In genomic region chr4:52036875-52037274, GRCh38 we compare ENCODE assay signal across 7 cellular contexts. TPM values are rescaled to one million over a fixed set of nuclear protein-coding genes. Genes with fewer than 3 reads are reported as not detected.
A peak's percentile ranks its signal among the peaks of the same experiment; 100 is the strongest.
DNase-seq lines count a peak whose midpoint lies in the region; ATAC-seq and TF ChIP-seq lines count a peak whose summit lies in the region.

No MANE protein-coding gene starts in this region.

- DNase-seq in HCT116 (ENCODE audit: low read depth, low spot score): no peak
- DNase-seq in activated CD4-positive, alpha-beta memory T cell treated with anti-CD3 and anti-CD28 coated beads, Interleukin-2, amount 10 ng/mL, durations not matched to agents 7 days and 5 days: no peak
- no peak for DNase-seq in left ventricle myocardium inferior
- no peak for DNase-seq in activated CD8-positive, alpha-beta memory T cell treated with anti-CD3 and anti-CD28 coated beads for 24 hours
- DNase-seq in sciatic nerve (ENCODE audit: low spot score): no peak

- TF ChIP-seq CTCF in HCT116 (IDR thresholded peaks at IDR 0.05 in 2 of 3, conservative IDR thresholded peaks at IDR 0.05 in 1 of 3; ENCODE audit: borderline replicate concordance in 1 of 3, insufficient read depth in 1 of 3, low read depth in 2 of 3, low read length in 2 of 3): no peak
- no peak for TF ChIP-seq CTCF in left ventricle myocardium inferior (IDR thresholded peaks at IDR 0.05; ENCODE audit: borderline replicate concordance)

- no peak overlapping the region; a peak in 1 of 4 replicates for H3K4me3 ChIP-seq in HCT116 (replicated peaks in 1 of 2; ENCODE audit: low read depth in 1 of 2, low read length in 2 of 2)
- H3K4me3 ChIP-seq in left ventricle myocardium inferior: peak overlapping the region; percentile 90
- peak overlapping the region in 4 of 7 experiments; percentile 50 to 95 (median 64) for H3K4me3 ChIP-seq in skin epidermis

- TF ChIP-seq POLR2A in HCT116 (IDR thresholded peaks at IDR 0.05; ENCODE audit: borderline replicate concordance, extremely low read depth, insufficient read depth, insufficient read length): no peak

- intact Hi-C loops in HCT116 (cut with micrococcal nuclease) (no loop called here), left ventricle myocardium inferior (cut with micrococcal nuclease) (no loop called here), sciatic nerve (cut with DNase I) (no loop called here)

- peaks cover 18% of the 10 kb centered on the region for H3K27me3 Mint-ChIP-seq in activated CD4-positive, alpha-beta memory T cell treated with anti-CD3 and anti-CD28 coated beads, Interleukin-2, amount 10 ng/mL, durations not matched to agents 7 days and 5 days

- CTCF ChIA-PET in HCT116 (lab: Charles Lee): interaction anchor here (1.0 kb wide), 1 partner anchor 10 kb away, joined by 3 read pairs; no protein-coding TSS in a partner anchor
- CTCF ChIA-PET in activated CD4-positive, alpha-beta memory T cell treated with anti-CD3 and anti-CD28 coated beads, Interleukin-2, amount 10 ng/mL, durations not matched to agents 7 days and 5 days (lab: Charles Lee): interaction anchor here (1.4 to 3.1 kb wide), 5 partner anchors 9 to 204 kb away, joined by 3 to 13 read pairs (median 4); partner anchors contain the start of gene DCUN1D4

- no peak overlapping the region for H3K27ac ChIP-seq in HCT116 (ENCODE audit: low read depth, low read length)
- peak overlapping the region; percentile 93 for H3K27ac ChIP-seq in left ventricle myocardium inferior (replicated peaks)
- peak overlapping the region in 3 of 21 experiments; percentile 53 to 82 (median 78) for H3K27ac ChIP-seq in skin epidermis

- H3K27me3 ChIP-seq in HCT116 (ENCODE audit: insufficient read depth, low read length) (peaks cover 12% of the 10 kb centered on the region; the same call in 1 of the 2 replicates), left ventricle myocardium inferior (ENCODE audit: low read depth) (no peaks in the 10 kb centered on the region)

- no peak overlapping the region for H3K27ac Mint-ChIP-seq in activated CD4-positive, alpha-beta memory T cell treated with anti-CD3 and anti-CD28 coated beads, Interleukin-2, amount 10 ng/mL, durations not matched to agents 7 days and 5 days

- peaks cover 17% of the 10 kb centered on the region for H3K36me3 Mint-ChIP-seq in activated CD4-positive, alpha-beta memory T cell treated with anti-CD3 and anti-CD28 coated beads, Interleukin-2, amount 10 ng/mL, durations not matched to agents 7 days and 5 days (ENCODE audit: low read depth)

- RAD21 ChIA-PET in HCT116 (lab: Charles Lee; ENCODE audit: low non-redundant PET in 1 of 2, low total read pairs in 2 of 2, uncharacterized antibody in 2 of 2, unreplicated experiment in 2 of 2): no interaction called here

- ATAC-seq in HCT116 (no peak), GM21619 (IDR thresholded peaks at IDR 0.05; ENCODE audit: unreplicated experiment) (no peak), sciatic nerve (no peak)

- H3K36me3 ChIP-seq in HCT116 (ENCODE audit: control insufficient read depth in 1 of 2, insufficient read depth in 2 of 2, low read length in 2 of 2): peaks cover 0 to under 1% of the 10 kb centered on the region in 2 experiments; a peak in 1 of 4 replicates
- H3K36me3 ChIP-seq in left ventricle myocardium inferior: peaks cover under 1% of the 10 kb centered on the region

- H3K9ac ChIP-seq in HCT116 (ENCODE audit: low read length): no peak overlapping the region; the same call in 1 of the 2 replicates

- H3K9me2 ChIP-seq in HCT116 (ENCODE audit: insufficient read depth): no peaks in the 10 kb centered on the region

- H3K4me1 ChIP-seq in HCT116 (ENCODE audit: control insufficient read depth in 1 of 2, insufficient read depth in 2 of 2, low read length in 2 of 2) (peaks cover 6 to 12% of the 10 kb centered on the region in 2 experiments; a peak in 2 of 4 replicates), left ventricle myocardium inferior (peaks cover 47% of the 10 kb centered on the region)

- H3K4me3 Mint-ChIP-seq in activated CD4-positive, alpha-beta memory T cell treated with anti-CD3 and anti-CD28 coated beads, Interleukin-2, amount 10 ng/mL, durations not matched to agents 7 days and 5 days: peak overlapping the region; percentile 76

- BruUV-seq in HCT116 (replicated peaks; lab: Mats Ljungman, UMichigan): TSS peak; percentile 37

- H3K79me2 ChIP-seq in HCT116 (ENCODE audit: insufficient read depth, low read length): no peaks in the 10 kb centered on the region; the same call in 1 of the 2 replicates

- H2AFZ ChIP-seq in HCT116 (ENCODE audit: low read depth, low read length, poor library complexity, severe bottlenecking): no peak overlapping the region

- no peaks in the 10 kb centered on the region for H4K20me1 ChIP-seq in HCT116 (ENCODE audit: insufficient read depth)

- no peak for TF ChIP-seq RAD21 in HCT116 (IDR thresholded peaks at IDR 0.05; ENCODE audit: low read depth)

- H3K4me1 Mint-ChIP-seq in activated CD4-positive, alpha-beta memory T cell treated with anti-CD3 and anti-CD28 coated beads, Interleukin-2, amount 10 ng/mL, durations not matched to agents 7 days and 5 days: peaks cover 30% of the 10 kb centered on the region

- POLR2A ChIA-PET in HCT116 (lab: Charles Lee): no interaction called here
- POLR2A ChIA-PET in activated CD4-positive, alpha-beta memory T cell treated with anti-CD3 and anti-CD28 coated beads, Interleukin-2, amount 10 ng/mL, durations not matched to agents 7 days and 5 days (lab: Charles Lee): interaction anchor here (2.4 kb wide), 1 partner anchor 194 kb away, joined by 16 read pairs; the partner anchor contains the start of gene DCUN1D4

- H3K9me3 Mint-ChIP-seq in activated CD4-positive, alpha-beta memory T cell treated with anti-CD3 and anti-CD28 coated beads, Interleukin-2, amount 10 ng/mL, durations not matched to agents 7 days and 5 days: no peaks in the 10 kb centered on the region

- no peaks in the 10 kb centered on the region for H3K9me3 ChIP-seq in HCT116 (ENCODE audit: control insufficient read depth in 1 of 2, insufficient read depth in 1 of 2, low read depth in 1 of 2, low read length in 2 of 2)
- no peaks in the 10 kb centered on the region for H3K9me3 ChIP-seq in left ventricle myocardium inferior (replicated peaks)

- peak overlapping the region; percentile 84 for H3K4me2 ChIP-seq in HCT116 (ENCODE audit: low read length)

TF ChIP-seq in HCT116, 20 proteins besides CTCF, POLR2A, EP300 and RAD21:
- TF ChIP-seq CBX3 (IDR thresholded peaks at IDR 0.05; ENCODE audit: low read depth): no peak

RNA-seq across cellular contexts. Expression of gene SGCB, which starts 1.2 kb away (rescaled TPM):
- total RNA-seq in HCT116 (2021; ENCODE audit: unreplicated experiment): 18.3 TPM
- polyA plus RNA-seq in HCT116 (2012): 3.7 and 7.0 TPM in 2 replicates
- total RNA-seq in activated CD4-positive, alpha-beta memory T cell treated with anti-CD3 and anti-CD28 coated beads, Interleukin-2, amount 10 ng/mL, durations not matched to agents 7 days and 5 days: 10 to 100 TPM; 15.6 TPM
- 78.8 TPM for total RNA-seq in left ventricle myocardium inferior
- total RNA-seq in sciatic nerve: 154 TPM

RNA-seq across cellular contexts. Expression of gene SPATA18, which starts 14.2 kb away (rescaled TPM):
- total RNA-seq in HCT116 (2021; ENCODE audit: unreplicated experiment): 0.47 TPM
- 0.04 and 0.14 TPM in 2 replicates for polyA plus RNA-seq in HCT116 (2012)
- under 1 TPM; 0.10 to 0.48 TPM for total RNA-seq in activated CD4-positive, alpha-beta memory T cell treated with anti-CD3 and anti-CD28 coated beads, Interleukin-2, amount 10 ng/mL, durations not matched to agents 7 days and 5 days
- total RNA-seq in left ventricle myocardium inferior: 1.6 TPM
- 10.8 TPM for total RNA-seq in sciatic nerve

RNA-seq across cellular contexts. Expression of gene LRRC66, which starts 16.7 kb away (rescaled TPM):
- total RNA-seq in HCT116 (2021; ENCODE audit: unreplicated experiment) (0.12 TPM), left ventricle myocardium inferior (0.25 TPM), sciatic nerve (1.7 TPM)
- 0.05 TPM in 1 of 2 replicates, not detected in the other for polyA plus RNA-seq in HCT116 (2012)
- total RNA-seq in activated CD4-positive, alpha-beta memory T cell treated with anti-CD3 and anti-CD28 coated beads, Interleukin-2, amount 10 ng/mL, durations not matched to agents 7 days and 5 days: under 1 TPM; 0.28 to 0.30 TPM

Comparison
In these comparisons a context has a peak if more than half of its experiments do, and no peak if none do; other contexts are left out.
1. H3K4me3 ChIP-seq: peak in left ventricle myocardium inferior (single experiment) and skin epidermis (4 of 7); none in HCT116 (0 of 2).